Comparison of ENCODE assay signal across 9 cellular contexts in genomic region chr2:241895732-241896641, GRCh38. TPM values are rescaled to one million over a fixed set of nuclear protein-coding genes. Genes with fewer than 3 reads are reported as not detected.
A peak's percentile ranks its signal among the peaks of the same experiment; 100 is the strongest.
DNase-seq lines count a peak whose midpoint lies in the region; ATAC-seq, FAIRE-seq and TF ChIP-seq lines count a peak whose summit lies in the region.
"Had no signal": no experiment of that assay in that cellular context is flagged by ENCODE, and none has a peak within 500 bp of the region (broad histone marks: within the 10 kb centered on the region; RNA-seq: fewer than 3 reads in every experiment).

No MANE protein-coding gene starts in this region.

- peak overlapping the region; percentile 33 for H3K9ac ChIP-seq in keratinocyte (ENCODE audit: control insufficient read depth, extremely low read depth, insufficient read depth, low read length)

- H3K4me1 Mint-ChIP-seq in activated naive CD8-positive, alpha-beta T cell treated with anti-CD3 and anti-CD28 coated beads, Interleukin-2, amount 10 ng/mL, durations not matched to agents 7 days and 5 days = no peaks in the 10 kb centered on the region

- TF ChIP-seq CTCF in keratinocyte (optimal IDR thresholded peaks at IDR 0.05 in 1 of 3, IDR thresholded peaks at IDR 0.05 in 1 of 3, conservative IDR thresholded peaks at IDR 0.05 in 1 of 3; ENCODE audit: extremely low read depth in 1 of 3, insufficient read depth in 2 of 3, low read length in 3 of 3) (no peak), tibial nerve (IDR thresholded peaks at IDR 0.05) (no peak)

- H3K4me3 ChIP-seq in keratinocyte (ENCODE audit: control insufficient read depth in 2 of 3, extremely low read depth in 1 of 3, insufficient read depth in 2 of 3, low read depth in 1 of 3, low read length in 3 of 3) = no peak overlapping the region
- H3K4me3 ChIP-seq in tibial nerve = no peak overlapping the region

- H3K4me1 ChIP-seq in keratinocyte (ENCODE audit: control insufficient read depth, extremely low read depth, insufficient read depth, low read length) (peaks cover 48% of the 10 kb centered on the region), tibial nerve (peaks cover 0 to 15% (median 3%) of the 10 kb centered on the region in 4 donors)

- H3K79me2 ChIP-seq in keratinocyte (ENCODE audit: control insufficient read depth, insufficient read depth, low read length) = no peaks in the 10 kb centered on the region

- TF ChIP-seq EP300 in tibial nerve (IDR thresholded peaks at IDR 0.05) = no peak

- peaks cover 2% of the 10 kb centered on the region for H3K9me3 Mint-ChIP-seq in activated naive CD8-positive, alpha-beta T cell treated with anti-CD3 and anti-CD28 coated beads, Interleukin-2, amount 10 ng/mL, durations not matched to agents 7 days and 5 days

- H3K4me2 ChIP-seq in keratinocyte (ENCODE audit: control insufficient read depth, extremely low read depth, insufficient read depth, low read depth, low read length) = peak overlapping the region; percentile 7

- H3K4me3 Mint-ChIP-seq in activated naive CD8-positive, alpha-beta T cell treated with anti-CD3 and anti-CD28 coated beads, Interleukin-2, amount 10 ng/mL, durations not matched to agents 7 days and 5 days = no peak overlapping the region

- no peak for ATAC-seq in activated naive CD8-positive, alpha-beta T cell treated with anti-CD3 and anti-CD28 coated beads, Interleukin-2, amount 10 ng/mL, durations not matched to agents 7 days and 5 days (ENCODE audit: low read depth)
- ATAC-seq in GM19324 (IDR thresholded peaks at IDR 0.05; ENCODE audit: low FRiP score, unreplicated experiment) = no peak

- TF ChIP-seq POLR2A in tibial nerve (IDR thresholded peaks at IDR 0.05) = no peak

- H3K9me1 ChIP-seq in keratinocyte (ENCODE audit: control insufficient read depth, extremely low read depth, insufficient read depth, low read length) = no peaks in the 10 kb centered on the region

- peak; percentile 58 for FAIRE-seq in keratinocyte (lab: Jason Lieb, UNC)

- H3K27ac ChIP-seq in keratinocyte (ENCODE audit: control insufficient read depth, insufficient read depth, low read length) = peak overlapping the region; percentile 22
- peak overlapping the region in 3 of 4 donors; percentile 19 to 62 (median 26) for H3K27ac ChIP-seq in tibial nerve

- dilution Hi-C loops in keratinocyte (cut with MboI; ENCODE audit: extremely low pct_ligation_motif_present, low sequenced_read_pairs) = no loop called here

- POLR2A ChIA-PET in activated naive CD8-positive, alpha-beta T cell treated with anti-CD3 and anti-CD28 coated beads, Interleukin-2, amount 10 ng/mL, durations not matched to agents 7 days and 5 days (lab: Charles Lee) = interaction anchor here (1.0 kb wide), 1 partner anchor 149 kb away, joined by 3 read pairs; no protein-coding TSS in a partner anchor

- peak; percentile 66 for DNase-seq in activated effector memory CD4-positive, alpha-beta T cell treated with anti-CD3 and anti-CD28 coated beads, Interleukin-2, amount 50 U/mL, for 16 hours
- no peak for DNase-seq in activated effector memory CD4-positive, alpha-beta T cell treated with Interleukin-2 at 50 U/mL for 16 hours
- no peak for DNase-seq in activated naive CD8-positive, alpha-beta T cell treated with anti-CD3 and anti-CD28 coated beads, Interleukin-2, amount 10 ng/mL, durations not matched to agents 7 days and 5 days
- DNase-seq in keratinocyte (ENCODE audit: low read depth, low spot score) = peak; percentile 52
- DNase-seq in tibial nerve (ENCODE audit: low spot score in 2 of 2) = peak; percentile 16 to 61
- DNase-seq in NCI-H1105 (lab: John Stamatoyannopoulos, UW) = no peak
- DNase-seq in GOT3 (lab: John Stamatoyannopoulos, UW) = no peak

- H2AFZ ChIP-seq in keratinocyte (ENCODE audit: control insufficient read depth, low read length) = peak overlapping the region; percentile 53

- H3K36me3 Mint-ChIP-seq in activated naive CD8-positive, alpha-beta T cell treated with anti-CD3 and anti-CD28 coated beads, Interleukin-2, amount 10 ng/mL, durations not matched to agents 7 days and 5 days = no peaks in the 10 kb centered on the region

- 37 to 43% methylated on average over 8 to 21 of the region's 25 CpGs for WGBS in tibial nerve, 2 donors

- no peaks in the 10 kb centered on the region for H4K20me1 ChIP-seq in keratinocyte (ENCODE audit: control insufficient read depth, extremely low read depth, insufficient read depth, low read length)

- no peaks in the 10 kb centered on the region for H3K27me3 Mint-ChIP-seq in activated naive CD8-positive, alpha-beta T cell treated with anti-CD3 and anti-CD28 coated beads, Interleukin-2, amount 10 ng/mL, durations not matched to agents 7 days and 5 days

- H3K9me3 ChIP-seq in keratinocyte (ENCODE audit: control insufficient read depth, low read depth, low read length) = no peaks in the 10 kb centered on the region
- H3K9me3 ChIP-seq in tibial nerve = no peaks in the 10 kb centered on the region

- H3K36me3 ChIP-seq in keratinocyte (ENCODE audit: control insufficient read depth in 2 of 2, extremely low read depth in 1 of 2, insufficient read depth in 2 of 2, low read length in 2 of 2) (no peaks in the 10 kb centered on the region), tibial nerve (no peaks in the 10 kb centered on the region)

- H3K27me3 ChIP-seq in keratinocyte (ENCODE audit: control insufficient read depth, extremely low read depth, insufficient read depth, low read length) (peaks cover 10% of the 10 kb centered on the region), tibial nerve (no peaks in the 10 kb centered on the region)

- peak overlapping the region; percentile 60 for H3K27ac Mint-ChIP-seq in activated naive CD8-positive, alpha-beta T cell treated with anti-CD3 and anti-CD28 coated beads, Interleukin-2, amount 10 ng/mL, durations not matched to agents 7 days and 5 days

RNA-seq across cellular contexts. Expression of gene RTP5, which starts 26.5 kb away (rescaled TPM):
- under 1 TPM; 0.53 to 0.60 TPM for total RNA-seq in activated naive CD8-positive, alpha-beta T cell treated with anti-CD3 and anti-CD28 coated beads, Interleukin-2, amount 10 ng/mL, durations not matched to agents 7 days and 5 days
- not detected in 3 replicates for polyA plus RNA-seq in keratinocyte
- not detected for polyA plus RNA-seq in keratinocyte (2011; ENCODE audit: low read depth)
- not detected in 2 replicates for polyA plus RNA-seq in keratinocyte (2011; cell fraction: cytosol; rRNA removed)
- not detected in 2 replicates for polyA plus RNA-seq in keratinocyte (2011; cell fraction: nucleus; rRNA removed)
- polyA plus RNA-seq in keratinocyte (2012; ENCODE audit: low replicate concordance) = not detected in 2 replicates
- not detected in 3 replicates for polyA minus RNA-seq in keratinocyte
- polyA minus RNA-seq in keratinocyte (2011; cell fraction: cytosol; rRNA and poly(A)+ RNA removed) = not detected
- not detected in 2 replicates for polyA minus RNA-seq in keratinocyte (2011; cell fraction: nucleus; rRNA and poly(A)+ RNA removed)
- total RNA-seq in tibial nerve = not detected
- total RNA-seq: kidney epithelial cell had no signal

RNA-seq across cellular contexts. Expression of gene PDCD1, which starts 37.3 kb away (rescaled TPM):
- 1 to 10 TPM; 5.4 to 6.6 TPM for total RNA-seq in activated naive CD8-positive, alpha-beta T cell treated with anti-CD3 and anti-CD28 coated beads, Interleukin-2, amount 10 ng/mL, durations not matched to agents 7 days and 5 days
- not detected in 3 replicates for polyA plus RNA-seq in keratinocyte
- not detected for polyA plus RNA-seq in keratinocyte (2011; ENCODE audit: low read depth)
- not detected in 2 replicates for polyA plus RNA-seq in keratinocyte (2011; cell fraction: cytosol; rRNA removed)
- polyA plus RNA-seq in keratinocyte (2011; cell fraction: nucleus; rRNA removed) = not detected in 2 replicates
- not detected in 2 replicates for polyA plus RNA-seq in keratinocyte (2012; ENCODE audit: low replicate concordance)
- not detected in 3 replicates for polyA minus RNA-seq in keratinocyte
- polyA minus RNA-seq in keratinocyte (2011; cell fraction: cytosol; rRNA and poly(A)+ RNA removed) = not detected
- polyA minus RNA-seq in keratinocyte (2011; cell fraction: nucleus; rRNA and poly(A)+ RNA removed) = not detected in 2 replicates
- under 1 TPM in 3 of 4 donors, not detected in 1; 0.22 to 0.60 (median 0.42) TPM for total RNA-seq in tibial nerve

Comparison
In these comparisons a context has a peak if more than half of its experiments do, and no peak if none do; other contexts are left out.
1. DNase-seq: peak in activated effector memory CD4-positive, alpha-beta T cell treated with anti-CD3 and anti-CD28 coated beads, Interleukin-2, amount 50 U/mL, for 16 hours (single experiment), keratinocyte (single experiment) and tibial nerve (2 of 2); none in activated effector memory CD4-positive, alpha-beta T cell treated with Interleukin-2 at 50 U/mL for 16 hours (single experiment), activated naive CD8-positive, alpha-beta T cell treated with anti-CD3 and anti-CD28 coated beads, Interleukin-2, amount 10 ng/mL, durations not matched to agents 7 days and 5 days (single experiment), NCI-H1105 (single experiment) and GOT3 (single experiment).